25 cellular contexts compared by ENCODE assay signal in genomic region chr11:110750100-110750499, GRCh38. TPM values are rescaled to one million over a fixed set of nuclear protein-coding genes. Genes with fewer than 3 reads are reported as not detected.
"Had no signal": no experiment of that assay in that cellular context is flagged by ENCODE, and none has a peak within 500 bp of the region (broad histone marks: within the 10 kb centered on the region; RNA-seq: fewer than 3 reads in every experiment).

No MANE protein-coding gene starts in this region.

- DNase-seq: colonic mucosa; cortex of kidney; effector CD8-positive, alpha-beta T cell; effector memory CD8-positive, alpha-beta T cell; endodermal cell; erythroblast; esophagus squamous epithelium; foreskin fibroblast; foreskin melanocyte; gastrocnemius medialis; glutamatergic neuron; head of caudate nucleus; heart right ventricle; hippocampal formation; left cardiac atrium; left lung; left ventricle myocardium superior; lower lobe of right lung; mesenchymal stem cell; mucosa of descending colon had no signal

- H3K9me3 ChIP-seq: colonic mucosa, gastrocnemius medialis had no signal

- ATAC-seq: effector memory CD8-positive, alpha-beta T cell; esophagus mucosa; gastrocnemius medialis; heart right ventricle; left cardiac atrium; left lung; left ventricle myocardium superior; lower lobe of right lung; mucosa of descending colon had no signal

- H3K27me3 ChIP-seq: colonic mucosa, esophagus squamous epithelium, gastrocnemius medialis, heart right ventricle, left lung had no signal

- H3K36me3 ChIP-seq: colonic mucosa, esophagus squamous epithelium, gastrocnemius medialis, heart right ventricle, left lung, lower lobe of right lung had no signal

- H3K27ac ChIP-seq: colonic mucosa, epithelial cell of prostate, esophagus squamous epithelium, gastrocnemius medialis, heart right ventricle, left lung, lower lobe of right lung had no signal

- H3K4me1 ChIP-seq: colonic mucosa, esophagus squamous epithelium, gastrocnemius medialis, heart right ventricle, left lung, lower lobe of right lung had no signal

- FAIRE-seq: endometrium, islet of Langerhans, keratinocyte had no signal

- H3K4me3 ChIP-seq: colonic mucosa, esophagus squamous epithelium, gastrocnemius medialis, heart right ventricle, left lung, lower lobe of right lung, mucosa of descending colon had no signal

RNA-seq across cellular contexts. Expression of gene ARHGAP20, which starts 37.9 kb away (rescaled TPM):
- polyA plus RNA-seq: keratinocyte had no signal
